20 cellular contexts compared by ENCODE assay signal in the genomic region with DNA sequence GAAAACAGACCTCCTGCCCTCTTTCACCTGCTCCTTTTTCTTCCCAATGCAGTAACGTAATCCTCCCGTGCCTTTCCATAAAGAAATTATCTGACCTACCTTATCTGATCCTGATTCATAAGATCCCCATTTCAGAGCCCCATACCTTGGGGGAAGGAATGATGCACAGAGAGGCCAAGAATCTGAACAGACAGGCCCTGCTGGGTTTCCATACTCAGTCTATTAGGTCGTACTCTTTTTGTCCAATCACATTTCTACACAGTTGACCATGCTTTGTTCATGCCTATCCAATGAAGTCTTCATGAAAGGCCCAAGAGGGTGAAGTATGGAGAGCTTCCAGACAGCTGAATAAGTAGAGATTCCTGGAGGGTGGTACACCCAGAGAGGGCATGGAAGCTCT. TPM values are rescaled to one million over a fixed set of nuclear protein-coding genes. Genes with fewer than 3 reads are reported as not detected.
A peak's percentile ranks its signal among the peaks of the same experiment; 100 is the strongest.
DNase-seq lines count a peak whose midpoint lies in the region; ATAC-seq, FAIRE-seq and TF ChIP-seq lines count a peak whose summit lies in the region.
"Had no signal": no experiment of that assay in that cellular context is flagged by ENCODE, and none has a peak within 500 bp of the region (broad histone marks: within the 10 kb centered on the region; RNA-seq: fewer than 3 reads in every experiment).

No MANE protein-coding gene starts in this region.

- H3K4me3 ChIP-seq in HUES6 (ENCODE audit: low read depth, low read length), result no peak overlapping the region
- H3K4me3 ChIP-seq in astrocyte (ENCODE audit: insufficient read depth, low read depth, low read length), result no peak overlapping the region
- no peak overlapping the region for H3K4me3 ChIP-seq in smooth muscle cell
- no peak overlapping the region for H3K4me3 ChIP-seq in upper lobe of right lung
- H3K4me3 ChIP-seq: ascending aorta, GM12878, left lung had no signal

- H3K9me3 ChIP-seq in HUES6 (ENCODE audit: control insufficient read depth, insufficient read depth, low read depth, low read length) (no peaks in the 10 kb centered on the region), astrocyte (ENCODE audit: insufficient read depth, low read depth, low read length) (no peaks in the 10 kb centered on the region), smooth muscle cell (replicated peaks; ENCODE audit: low read depth) (no peaks in the 10 kb centered on the region), upper lobe of right lung (no peaks in the 10 kb centered on the region)
- H3K9me3 ChIP-seq: ascending aorta, left lung had no signal

- no peaks in the 10 kb centered on the region for H3K9me3 Mint-ChIP-seq in astrocyte (ENCODE audit: unreplicated experiment)
- H3K9me3 Mint-ChIP-seq in glutamatergic neuron (ENCODE audit: unreplicated experiment), result no peaks in the 10 kb centered on the region
- H3K9me3 Mint-ChIP-seq: activated naive CD4-positive, alpha-beta T cell treated with anti-CD3 and anti-CD28 coated beads, Interleukin-2, amount 50 U/mL, for 24 hours; CD4-positive, alpha-beta memory T cell; effector memory CD8-positive, alpha-beta T cell had no signal

- H3K27ac Mint-ChIP-seq in astrocyte (ENCODE audit: unreplicated experiment) (peak overlapping the region; percentile 92), glutamatergic neuron (ENCODE audit: unreplicated experiment) (peak overlapping the region; percentile 63)
- H3K27ac Mint-ChIP-seq: activated CD4-positive, alpha-beta T cell treated with anti-CD3 and anti-CD28 coated beads, Interleukin-2, amount 10 ng/mL, durations not matched to agents 24 days and 14 days had no signal

- no peak for TF ChIP-seq CTCF in astrocyte (IDR thresholded peaks at IDR 0.05; ENCODE audit: insufficient read depth, low read depth, low read length)
- TF ChIP-seq CTCF in glutamatergic neuron (IDR thresholded peaks at IDR 0.05; ENCODE audit: partially characterized antibody, unreplicated experiment), result no peak
- no peak for TF ChIP-seq CTCF in smooth muscle cell (IDR thresholded peaks at IDR 0.05; ENCODE audit: borderline replicate concordance, insufficient read depth, poor library complexity, severe bottlenecking)
- no peak for TF ChIP-seq CTCF in upper lobe of right lung (IDR thresholded peaks at IDR 0.05)

- intact Hi-C loops in upper lobe of right lung (cut with DNase I), result no loop called here

- H3K4me2 ChIP-seq in astrocyte (ENCODE audit: low read length), result no peak overlapping the region
- H3K4me2 ChIP-seq in smooth muscle cell, result no peak overlapping the region

- no peaks in the 10 kb centered on the region for H3F3A ChIP-seq in smooth muscle cell (ENCODE audit: low read depth)

- peaks cover 60% of the 10 kb centered on the region for H4K20me1 ChIP-seq in astrocyte (ENCODE audit: insufficient read depth, low read length)
- peaks cover 26% of the 10 kb centered on the region for H4K20me1 ChIP-seq in smooth muscle cell (ENCODE audit: low read depth)

- H3K27me3 Mint-ChIP-seq in astrocyte (ENCODE audit: low read depth, unreplicated experiment) (no peaks in the 10 kb centered on the region), glutamatergic neuron (ENCODE audit: unreplicated experiment) (no peaks in the 10 kb centered on the region)
- H3K27me3 Mint-ChIP-seq: activated CD4-positive, alpha-beta T cell treated with anti-CD3 and anti-CD28 coated beads, Interleukin-2, amount 10 ng/mL, durations not matched to agents 24 days and 14 days; activated naive CD4-positive, alpha-beta T cell treated with anti-CD3 and anti-CD28 coated beads, Interleukin-2, amount 50 U/mL, for 24 hours; CD4-positive, alpha-beta memory T cell; effector memory CD8-positive, alpha-beta T cell had no signal

- H3K27ac ChIP-seq in HUES6 (ENCODE audit: low read depth, low read length), result 0 out of 2 replicates have a peak overlapping the region, but pooled peaks have one; percentile 10
- H3K27ac ChIP-seq in astrocyte (ENCODE audit: low read depth, low read length), result peak overlapping the region; percentile 1
- peak overlapping the region; percentile 79 for H3K27ac ChIP-seq in smooth muscle cell (ENCODE audit: low read depth)
- H3K27ac ChIP-seq in upper lobe of right lung, result no peak overlapping the region
- H3K27ac ChIP-seq: ascending aorta, left lung had no signal

- no peak overlapping the region for H2AFZ ChIP-seq in astrocyte (ENCODE audit: low read depth, low read length)
- H2AFZ ChIP-seq in smooth muscle cell (ENCODE audit: low read depth), result no peak overlapping the region

- H3K9ac ChIP-seq in HUES6 (ENCODE audit: low read length), result no peak overlapping the region
- no peak overlapping the region for H3K9ac ChIP-seq in astrocyte (ENCODE audit: low read length)
- no peak overlapping the region for H3K9ac ChIP-seq in smooth muscle cell (ENCODE audit: low read depth)

- ATAC-seq in upper lobe of right lung, result no peak
- ATAC-seq in HG02970 (IDR thresholded peaks at IDR 0.05; ENCODE audit: low FRiP score, unreplicated experiment), result no peak
- ATAC-seq: effector memory CD8-positive, alpha-beta T cell; GM12878; left lung had no signal

- H3K27me3 ChIP-seq in HUES6 (ENCODE audit: control insufficient read depth, insufficient read depth, low read length) (no peaks in the 10 kb centered on the region), astrocyte (ENCODE audit: insufficient read depth, low read length) (no peaks in the 10 kb centered on the region), smooth muscle cell (ENCODE audit: low read depth) (no peaks in the 10 kb centered on the region), upper lobe of right lung (no peaks in the 10 kb centered on the region)
- H3K27me3 ChIP-seq: ascending aorta, left lung had no signal

- H3K79me2 ChIP-seq in astrocyte (ENCODE audit: insufficient read depth, low read length), result peaks cover 98% of the 10 kb centered on the region
- peaks cover 83% of the 10 kb centered on the region for H3K79me2 ChIP-seq in smooth muscle cell (ENCODE audit: low read depth)

- DNase-seq in astrocyte (ENCODE audit: low read depth) (peak; percentile 5), glutamatergic neuron (no peak), smooth muscle cell (lab: John Stamatoyannopoulos, UW; ENCODE audit: unreplicated experiment) (no peak), upper lobe of right lung (no peak)
- no peak for DNase-seq in activated naive CD4-positive, alpha-beta T cell (lab: John Stamatoyannopoulos, UW)
- DNase-seq: activated CD4-positive, alpha-beta T cell treated with anti-CD3 and anti-CD28 coated beads, Interleukin-2, amount 10 ng/mL, durations not matched to agents 24 days and 14 days; CD4-positive, alpha-beta memory T cell; effector memory CD8-positive, alpha-beta T cell; left lung; NCI-H1417; NCI-H2107; NCI-H510A; NK-92 treated with Interleukin-12 subunit alpha and Interleukin-12 subunit beta, amount 100 ng/mL, for 24 hours; T-helper 2 cell had no signal

- WGBS in smooth muscle cell (ENCODE audit: low lambda C conversion rate), result 66% methylated on average over 3 of the region's 3 CpGs

- no peak for FAIRE-seq in astrocyte (lab: Jason Lieb, UNC)
- FAIRE-seq: GM12878, RCC 7860 had no signal

- H3K36me3 ChIP-seq in HUES6 (ENCODE audit: control insufficient read depth, insufficient read depth, low read length) (peaks cover 24% of the 10 kb centered on the region), astrocyte (ENCODE audit: insufficient read depth, low read length) (no peaks in the 10 kb centered on the region), smooth muscle cell (ENCODE audit: low read depth) (no peaks in the 10 kb centered on the region), upper lobe of right lung (no peaks in the 10 kb centered on the region)
- H3K36me3 ChIP-seq: ascending aorta had no signal

- H3K4me1 Mint-ChIP-seq in astrocyte (ENCODE audit: low read depth, unreplicated experiment), result peaks cover 30% of the 10 kb centered on the region
- no peaks in the 10 kb centered on the region for H3K4me1 Mint-ChIP-seq in glutamatergic neuron (ENCODE audit: low read depth, unreplicated experiment)

- peaks cover 17% of the 10 kb centered on the region for H3K36me3 Mint-ChIP-seq in astrocyte (ENCODE audit: low read depth, unreplicated experiment)
- no peaks in the 10 kb centered on the region for H3K36me3 Mint-ChIP-seq in glutamatergic neuron (ENCODE audit: unreplicated experiment)

- H3K4me3 Mint-ChIP-seq in astrocyte (ENCODE audit: unreplicated experiment) (peak overlapping the region; percentile 17), glutamatergic neuron (ENCODE audit: unreplicated experiment) (no peak overlapping the region)
- H3K4me3 Mint-ChIP-seq: activated CD4-positive, alpha-beta T cell treated with anti-CD3 and anti-CD28 coated beads, Interleukin-2, amount 10 ng/mL, durations not matched to agents 24 days and 14 days; activated naive CD4-positive, alpha-beta T cell treated with anti-CD3 and anti-CD28 coated beads, Interleukin-2, amount 50 U/mL, for 24 hours; CD4-positive, alpha-beta memory T cell; effector memory CD8-positive, alpha-beta T cell had no signal

- H3K4me1 ChIP-seq in HUES6 (ENCODE audit: control insufficient read depth, insufficient read depth, low read length) (peaks cover 13% of the 10 kb centered on the region), astrocyte (ENCODE audit: insufficient read depth, low read length) (no peaks in the 10 kb centered on the region), smooth muscle cell (ENCODE audit: low read depth) (peaks cover 4% of the 10 kb centered on the region), upper lobe of right lung (no peaks in the 10 kb centered on the region)
- H3K4me1 ChIP-seq: ascending aorta, left lung had no signal

RNA-seq across cellular contexts. Expression of a gene that starts 25.3 kb away (rescaled TPM):
- 52.2 and 58.6 TPM in 2 replicates for total RNA-seq in astrocyte
- 89.8 TPM for total RNA-seq in glutamatergic neuron (ENCODE audit: unreplicated experiment)
- 45.7 and 57.8 TPM in 2 replicates for total RNA-seq in smooth muscle cell
- polyA plus RNA-seq in smooth muscle cell, result 28.2 and 33.8 TPM in 2 replicates
- total RNA-seq in upper lobe of right lung, result 40.6 TPM
